Comparison of ENCODE assay signal across 29 cellular contexts in the genomic region with DNA sequence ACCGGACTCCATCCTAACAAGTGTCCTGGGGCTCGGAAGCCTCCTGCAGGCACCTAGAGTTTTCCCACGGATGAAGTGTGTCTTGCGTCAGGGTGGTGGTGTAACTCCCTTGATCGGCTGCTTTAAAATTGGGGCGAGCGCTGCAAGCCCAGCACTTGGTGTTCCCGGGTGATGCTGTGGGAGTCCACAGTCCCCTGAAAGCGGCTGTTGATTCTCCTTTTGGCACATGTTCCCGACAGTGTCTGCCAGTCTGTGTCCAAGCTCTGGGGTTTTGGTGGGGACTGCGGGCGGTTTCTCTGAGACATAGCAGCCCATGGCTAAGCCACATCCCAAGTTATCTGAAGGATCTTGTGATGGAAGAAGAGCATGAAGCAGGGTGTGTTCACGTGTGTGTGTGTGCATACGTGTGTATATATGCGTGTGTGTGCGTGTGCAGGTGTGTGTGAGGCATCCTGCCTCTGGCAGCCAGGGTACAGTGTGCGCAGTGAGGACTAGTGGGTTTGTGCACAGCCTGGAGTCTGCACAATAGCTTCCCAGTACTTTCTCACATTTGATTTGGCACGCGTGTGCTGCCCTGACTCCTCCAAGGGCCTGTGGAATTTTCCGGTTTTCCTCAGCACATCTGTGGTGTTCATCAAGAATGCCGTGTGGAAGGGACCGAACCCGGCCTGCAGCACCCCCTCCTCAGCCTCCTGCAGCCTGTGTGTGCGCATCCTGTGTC. TPM values are rescaled to one million over a fixed set of nuclear protein-coding genes. Genes with fewer than 3 reads are reported as not detected.
"Had no signal": no experiment of that assay in that cellular context is flagged by ENCODE, and none has a peak within 500 bp of the region (broad histone marks: within the 10 kb centered on the region; RNA-seq: fewer than 3 reads in every experiment).

No MANE protein-coding gene starts in this region.

- H3K4me2 ChIP-seq: SK-N-SH had no signal

- ATAC-seq: activated CD4-positive, alpha-beta T cell treated with anti-CD3 and anti-CD28 coated beads for 36 hours; activated T-cell treated with anti-CD3 and anti-CD28 coated beads, Interleukin-2, amount 50 U/mL, for 4 hours; body of pancreas; left lobe of liver; naive thymus-derived CD8-positive, alpha-beta T cell; T-cell had no signal

- H3K9me3 ChIP-seq: body of pancreas, neutrophil, right atrium auricular region, SK-N-SH, testis had no signal

- H3K27me3 ChIP-seq: body of pancreas, neutrophil, right atrium auricular region, testis had no signal

- H3K4me1 ChIP-seq: body of pancreas, right atrium auricular region, testis had no signal

- DNase-seq: activated CD4-positive, alpha-beta memory T cell treated with anti-CD3 and anti-CD28 coated beads for 36 hours; activated CD4-positive, alpha-beta T cell treated with anti-CD3 and anti-CD28 coated beads for 36 hours; activated effector memory CD4-positive, alpha-beta T cell treated with Interleukin-2 at 50 U/mL for 16 hours; activated naive CD4-positive, alpha-beta T cell treated with anti-CD3 and anti-CD28 coated beads, Interleukin-2, amount 50 U/mL, for 16 hours; activated T-cell treated with anti-CD3 and anti-CD28 coated beads, Interleukin-2, amount 50 U/mL, for 4 hours; body of pancreas; central memory CD4-positive, alpha-beta T cell; cortex of kidney; effector memory CD4-positive, alpha-beta T cell; foreskin melanocyte; mammary epithelial cell; naive thymus-derived CD8-positive, alpha-beta T cell; SK-N-SH; stimulated activated CD4-positive, alpha-beta T cell treated with anti-CD3 and anti-CD28 coated beads, Interleukin-15, amount 100 ng/mL, for 24 hours; stimulated activated CD4-positive, alpha-beta T cell treated with anti-CD3 and anti-CD28 coated beads, Interleukin-4, amount 100 ng/mL, for 24 hours; stimulated activated naive CD4-positive, alpha-beta T cell; T-cell; T1000; testis; WERI-Rb-1 had no signal

- H3K9ac ChIP-seq: SK-N-SH had no signal

- H3K4me3 ChIP-seq: body of pancreas, right atrium auricular region, skin epidermis had no signal

- H3K27ac ChIP-seq: body of pancreas, neutrophil, right atrium auricular region, skin epidermis, testis, WERI-Rb-1 had no signal

- H3K36me3 ChIP-seq: neutrophil, right atrium auricular region, WERI-Rb-1 had no signal

RNA-seq across cellular contexts. Expression of gene SLC25A48, which starts 16.9 kb away (rescaled TPM):
- total RNA-seq: activated CD4-positive, alpha-beta memory T cell treated with anti-CD3 and anti-CD28 coated beads for 36 hours; activated CD4-positive, alpha-beta T cell treated with anti-CD3 and anti-CD28 coated beads for 36 hours; activated T-cell treated with anti-CD3 and anti-CD28 coated beads, Interleukin-2, amount 50 U/mL, for 4 hours; fibroblast of lung; naive thymus-derived CD8-positive, alpha-beta T cell; right atrium auricular region; T-cell; ureter had no signal
- polyA plus RNA-seq: fibroblast of lung; naive thymus-derived CD8-positive, alpha-beta T cell had no signal

RNA-seq across cellular contexts. Expression of gene IL9, which starts 44.3 kb away (rescaled TPM):
- total RNA-seq: body of pancreas; fibroblast of lung; left lobe of liver; mammary epithelial cell; mucosa of gallbladder; naive thymus-derived CD8-positive, alpha-beta T cell; posterior vena cava; right atrium auricular region; T-cell; testis; ureter had no signal
- polyA plus RNA-seq: adipose tissue; fibroblast of lung; mammary epithelial cell; naive thymus-derived CD8-positive, alpha-beta T cell; SK-N-SH had no signal
